Comparison of ENCODE assay signal across 1 cellular context in the genomic region with DNA sequence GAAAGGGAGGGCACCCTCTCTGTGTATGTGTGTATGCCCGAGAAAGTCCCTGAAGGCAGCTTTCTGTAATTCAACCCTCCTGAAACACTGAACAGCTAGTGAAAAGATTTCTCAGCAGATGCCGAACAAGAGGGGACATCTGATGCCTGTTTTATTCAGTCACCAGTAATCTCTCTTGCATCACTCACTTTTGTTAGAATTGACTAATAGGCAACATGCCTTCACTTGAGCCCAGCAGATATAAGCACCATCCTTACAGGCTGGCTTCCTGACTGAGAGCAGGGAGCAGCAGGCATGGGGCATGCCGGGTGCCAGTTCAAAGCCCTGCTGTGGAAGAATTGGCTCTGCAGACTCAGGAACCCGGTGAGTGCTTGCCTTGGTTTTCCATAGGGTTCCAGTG.
TF ChIP-seq lines count a peak whose summit lies in the region.

Gene ABCA13, plus strand, starts transcription at position 269 of the 400 bp plus-strand sequence. Its CDS starts 26 bp downstream, at position 295.

TF ChIP-seq in SK-N-SH treated with all-trans-retinoic acid at 6 μM for 48 hours, 23 proteins besides CTCF, POLR2A, EP300 and RAD21 (continued from another document):
- TF ChIP-seq, protein P1, sequence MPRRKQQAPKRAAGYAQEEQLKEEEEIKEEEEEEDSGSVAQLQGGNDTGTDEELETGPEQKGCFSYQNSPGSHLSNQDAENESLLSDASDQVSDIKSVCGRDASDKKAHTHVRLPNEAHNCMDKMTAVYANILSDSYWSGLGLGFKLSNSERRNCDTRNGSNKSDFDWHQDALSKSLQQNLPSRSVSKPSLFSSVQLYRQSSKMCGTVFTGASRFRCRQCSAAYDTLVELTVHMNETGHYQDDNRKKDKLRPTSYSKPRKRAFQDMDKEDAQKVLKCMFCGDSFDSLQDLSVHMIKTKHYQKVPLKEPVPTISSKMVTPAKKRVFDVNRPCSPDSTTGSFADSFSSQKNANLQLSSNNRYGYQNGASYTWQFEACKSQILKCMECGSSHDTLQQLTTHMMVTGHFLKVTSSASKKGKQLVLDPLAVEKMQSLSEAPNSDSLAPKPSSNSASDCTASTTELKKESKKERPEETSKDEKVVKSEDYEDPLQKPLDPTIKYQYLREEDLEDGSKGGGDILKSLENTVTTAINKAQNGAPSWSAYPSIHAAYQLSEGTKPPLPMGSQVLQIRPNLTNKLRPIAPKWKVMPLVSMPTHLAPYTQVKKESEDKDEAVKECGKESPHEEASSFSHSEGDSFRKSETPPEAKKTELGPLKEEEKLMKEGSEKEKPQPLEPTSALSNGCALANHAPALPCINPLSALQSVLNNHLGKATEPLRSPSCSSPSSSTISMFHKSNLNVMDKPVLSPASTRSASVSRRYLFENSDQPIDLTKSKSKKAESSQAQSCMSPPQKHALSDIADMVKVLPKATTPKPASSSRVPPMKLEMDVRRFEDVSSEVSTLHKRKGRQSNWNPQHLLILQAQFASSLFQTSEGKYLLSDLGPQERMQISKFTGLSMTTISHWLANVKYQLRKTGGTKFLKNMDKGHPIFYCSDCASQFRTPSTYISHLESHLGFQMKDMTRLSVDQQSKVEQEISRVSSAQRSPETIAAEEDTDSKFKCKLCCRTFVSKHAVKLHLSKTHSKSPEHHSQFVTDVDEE (CRISPR knock-in tag; IDR thresholded peaks at IDR 0.05) = no peak
- TF ChIP-seq ZC3H10 (CRISPR knock-in tag; IDR thresholded peaks at IDR 0.05) = no peak
- no peak for TF ChIP-seq ZFP30 (CRISPR knock-in tag; IDR thresholded peaks at IDR 0.05)
- TF ChIP-seq GLIS3 (CRISPR knock-in tag; IDR thresholded peaks at IDR 0.05) = no peak
